8 cellular contexts compared by ENCODE assay signal in the genomic region with DNA sequence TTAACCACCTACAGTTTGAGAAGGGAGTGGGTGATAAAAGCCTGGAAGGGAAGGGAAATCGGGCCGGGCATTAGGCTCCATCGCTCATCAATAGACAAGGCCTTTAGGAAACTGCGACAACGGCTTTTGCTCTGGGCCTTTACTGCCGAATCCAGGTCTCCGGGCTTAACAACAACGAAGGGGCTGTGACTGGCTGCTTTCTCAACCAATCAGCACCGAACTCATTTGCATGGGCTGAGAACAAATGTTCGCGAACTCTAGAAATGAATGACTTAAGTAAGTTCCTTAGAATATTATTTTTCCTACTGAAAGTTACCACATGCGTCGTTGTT. TPM values are rescaled to one million over a fixed set of nuclear protein-coding genes. Genes with fewer than 3 reads are reported as not detected.
DNase-seq lines count a peak whose midpoint lies in the region; ATAC-seq, FAIRE-seq and TF ChIP-seq lines count a peak whose summit lies in the region.

No MANE protein-coding gene starts in this region.

- H3K9me3 Mint-ChIP-seq in activated T-helper 1 cell treated with anti-CD3 and anti-CD28 coated beads, Interleukin-12 subunit alpha, Interleukin-12 subunit beta, Interleukin-2, Interleukin-4 antibody, amounts not matched to agents 30 ng/mL and 10 ng/mL and 1 ng/mL, durations not matched to agents 14 hours and 24 hours and 36 hours = no peaks in the 10 kb centered on the region

- peak overlapping the region; percentile 40 to 77 (median 70) for H3K4me3 ChIP-seq in esophagus squamous epithelium
- H3K4me3 ChIP-seq in muscle layer of colon (ENCODE audit: low read depth in 1 of 2, low read length in 2 of 2) = peak overlapping the region in 1 of 2 donors; percentile 82
- peak overlapping the region; percentile 28 to 91 (median 75) for H3K4me3 ChIP-seq in subcutaneous abdominal adipose tissue (ENCODE audit: low read depth in 1 of 5, low read length in 5 of 5)

- TF ChIP-seq CTCF in D721Med (IDR thresholded peaks at IDR 0.05; ENCODE audit: insufficient read depth, missing control alignments) (no peak), esophagus squamous epithelium (IDR thresholded peaks at IDR 0.05) (no peak)

- H3K27ac Mint-ChIP-seq in activated T-helper 1 cell treated with anti-CD3 and anti-CD28 coated beads, Interleukin-12 subunit alpha, Interleukin-12 subunit beta, Interleukin-2, Interleukin-4 antibody, amounts not matched to agents 30 ng/mL and 10 ng/mL and 1 ng/mL, durations not matched to agents 14 hours and 24 hours and 36 hours = peak overlapping the region; percentile 93

- no peak for TF ChIP-seq POLR2A in esophagus squamous epithelium (IDR thresholded peaks at IDR 0.05)

- no peak for FAIRE-seq in D721Med (lab: Jason Lieb, UNC)

- intact Hi-C loops in activated T-helper 1 cell treated with anti-CD3 and anti-CD28 coated beads, Interleukin-12 subunit alpha, Interleukin-12 subunit beta, Interleukin-2, Interleukin-4 antibody, amounts not matched to agents 30 ng/mL and 10 ng/mL and 1 ng/mL, durations not matched to agents 14 hours and 24 hours and 36 hours (cut with micrococcal nuclease) = loop anchor here (2.0 to 10.0 kb wide), 3 partner anchors 53 to 471 kb away; a partner anchor contains a TSS
- intact Hi-C loops in esophagus squamous epithelium (cut with DNase I) = no loop called here

- H3K4me1 ChIP-seq in esophagus squamous epithelium (peaks cover 25 to 81% (median 38%) of the 10 kb centered on the region in 3 donors), muscle layer of colon (ENCODE audit: insufficient read depth, low read length) (peaks cover 39% of the 10 kb centered on the region), subcutaneous abdominal adipose tissue (ENCODE audit: control insufficient read depth in 5 of 5, insufficient read depth in 5 of 5, low read length in 5 of 5) (peaks cover 11 to 63% (median 48%) of the 10 kb centered on the region in 5 donors)

- H3K4me1 Mint-ChIP-seq in activated T-helper 1 cell treated with anti-CD3 and anti-CD28 coated beads, Interleukin-12 subunit alpha, Interleukin-12 subunit beta, Interleukin-2, Interleukin-4 antibody, amounts not matched to agents 30 ng/mL and 10 ng/mL and 1 ng/mL, durations not matched to agents 14 hours and 24 hours and 36 hours (ENCODE audit: low read depth) = peaks cover 65% of the 10 kb centered on the region

- peaks cover 25% of the 10 kb centered on the region for H3K36me3 Mint-ChIP-seq in activated T-helper 1 cell treated with anti-CD3 and anti-CD28 coated beads, Interleukin-12 subunit alpha, Interleukin-12 subunit beta, Interleukin-2, Interleukin-4 antibody, amounts not matched to agents 30 ng/mL and 10 ng/mL and 1 ng/mL, durations not matched to agents 14 hours and 24 hours and 36 hours (ENCODE audit: low read depth)

- H3K27ac ChIP-seq in esophagus squamous epithelium = peak overlapping the region; percentile 91 to 98 (median 97)
- H3K27ac ChIP-seq in muscle layer of colon (ENCODE audit: low read depth, low read length) = peak overlapping the region; percentile 87
- peak overlapping the region; percentile 94 for H3K27ac ChIP-seq in subcutaneous abdominal adipose tissue (ENCODE audit: low read depth, low read length)

- H3K36me3 ChIP-seq in esophagus squamous epithelium (peaks cover 6 to 50% (median 11%) of the 10 kb centered on the region in 3 donors), muscle layer of colon (ENCODE audit: insufficient read depth, low read length) (peaks cover 38% of the 10 kb centered on the region), subcutaneous abdominal adipose tissue (ENCODE audit: control insufficient read depth in 5 of 5, insufficient read depth in 5 of 5, low read length in 5 of 5) (peaks cover 0 to 40% (median 27%) of the 10 kb centered on the region in 5 donors)

- H3K9me3 ChIP-seq in esophagus squamous epithelium = no peaks in the 10 kb centered on the region
- no peaks in the 10 kb centered on the region for H3K9me3 ChIP-seq in muscle layer of colon (ENCODE audit: low read length)
- H3K9me3 ChIP-seq in subcutaneous abdominal adipose tissue (ENCODE audit: control insufficient read depth in 5 of 5, low read length in 5 of 5) = no peaks in the 10 kb centered on the region

- H3K9ac ChIP-seq in muscle layer of colon (ENCODE audit: low read length) (peak overlapping the region; percentile 91), subcutaneous abdominal adipose tissue (ENCODE audit: low read length in 5 of 5) (peak overlapping the region; percentile 48 to 87 (median 79))

- H3K27me3 Mint-ChIP-seq in activated T-helper 1 cell treated with anti-CD3 and anti-CD28 coated beads, Interleukin-12 subunit alpha, Interleukin-12 subunit beta, Interleukin-2, Interleukin-4 antibody, amounts not matched to agents 30 ng/mL and 10 ng/mL and 1 ng/mL, durations not matched to agents 14 hours and 24 hours and 36 hours (ENCODE audit: insufficient read depth) = no peaks in the 10 kb centered on the region

- peak overlapping the region; percentile 96 for H3K4me3 Mint-ChIP-seq in activated T-helper 1 cell treated with anti-CD3 and anti-CD28 coated beads, Interleukin-12 subunit alpha, Interleukin-12 subunit beta, Interleukin-2, Interleukin-4 antibody, amounts not matched to agents 30 ng/mL and 10 ng/mL and 1 ng/mL, durations not matched to agents 14 hours and 24 hours and 36 hours

- DNase-seq in D721Med (ENCODE audit: insufficient read length, low spot score) (peak; percentile 93), KG1 (lab: John Stamatoyannopoulos, UW) (peak; percentile 89), OCI-M1 (lab: John Stamatoyannopoulos, UW) (peak; percentile 97), esophagus squamous epithelium (lab: John Stamatoyannopoulos, UW) (peak; percentile 49)
- DNase-seq in activated T-helper 1 cell treated with anti-CD3 and anti-CD28 coated beads, Interleukin-12 subunit alpha, Interleukin-12 subunit beta, Interleukin-2, Interleukin-4 antibody, amounts not matched to agents 30 ng/mL and 10 ng/mL and 1 ng/mL, durations not matched to agents 14 hours and 24 hours and 36 hours (ENCODE audit: low spot score) = peak; percentile 75

- ATAC-seq in GM21619 (IDR thresholded peaks at IDR 0.05; ENCODE audit: unreplicated experiment) = peak; percentile 33

- H3K27me3 ChIP-seq in esophagus squamous epithelium = no peaks in the 10 kb centered on the region
- H3K27me3 ChIP-seq in muscle layer of colon (ENCODE audit: control insufficient read depth in 1 of 2, insufficient read depth in 2 of 2, low read length in 2 of 2) = no peaks in the 10 kb centered on the region
- no peaks in the 10 kb centered on the region for H3K27me3 ChIP-seq in subcutaneous abdominal adipose tissue (ENCODE audit: control insufficient read depth in 5 of 5, insufficient read depth in 4 of 5, low read length in 5 of 5)

- 0 to 2% methylated on average over 13 of the region's 13 CpGs for WGBS in esophagus squamous epithelium, 2 donors

RNA-seq across cellular contexts. Expression of a gene that starts 0.3 kb away (rescaled TPM):
- total RNA-seq in activated T-helper 1 cell treated with anti-CD3 and anti-CD28 coated beads, Interleukin-12 subunit alpha, Interleukin-12 subunit beta, Interleukin-2, Interleukin-4 antibody, amounts not matched to agents 30 ng/mL and 10 ng/mL and 1 ng/mL, durations not matched to agents 14 hours and 24 hours and 36 hours = not detected in 2 replicates
- not detected for total RNA-seq in esophagus squamous epithelium

RNA-seq across cellular contexts. Expression of a gene that starts 0.5 kb away (rescaled TPM):
- 190 and 197 TPM in 2 replicates for total RNA-seq in activated T-helper 1 cell treated with anti-CD3 and anti-CD28 coated beads, Interleukin-12 subunit alpha, Interleukin-12 subunit beta, Interleukin-2, Interleukin-4 antibody, amounts not matched to agents 30 ng/mL and 10 ng/mL and 1 ng/mL, durations not matched to agents 14 hours and 24 hours and 36 hours
- 100 to 1,000 TPM; 110 to 377 (median 156) TPM for total RNA-seq in esophagus squamous epithelium

RNA-seq across cellular contexts. Expression of a gene that starts 7.8 kb away (rescaled TPM):
- total RNA-seq in activated T-helper 1 cell treated with anti-CD3 and anti-CD28 coated beads, Interleukin-12 subunit alpha, Interleukin-12 subunit beta, Interleukin-2, Interleukin-4 antibody, amounts not matched to agents 30 ng/mL and 10 ng/mL and 1 ng/mL, durations not matched to agents 14 hours and 24 hours and 36 hours = 332 and 341 TPM in 2 replicates
- 10 to 100 TPM; 11.0 to 29.7 (median 21.5) TPM for total RNA-seq in esophagus squamous epithelium

RNA-seq across cellular contexts. Expression of a gene that starts 15.6 kb away (rescaled TPM):
- 70.8 and 71.2 TPM in 2 replicates for total RNA-seq in activated T-helper 1 cell treated with anti-CD3 and anti-CD28 coated beads, Interleukin-12 subunit alpha, Interleukin-12 subunit beta, Interleukin-2, Interleukin-4 antibody, amounts not matched to agents 30 ng/mL and 10 ng/mL and 1 ng/mL, durations not matched to agents 14 hours and 24 hours and 36 hours
- total RNA-seq in esophagus squamous epithelium = 10 to 100 TPM; 12.2 to 28.8 (median 22.2) TPM

RNA-seq across cellular contexts. Expression of a gene that starts 27.1 kb away (rescaled TPM):
- total RNA-seq in activated T-helper 1 cell treated with anti-CD3 and anti-CD28 coated beads, Interleukin-12 subunit alpha, Interleukin-12 subunit beta, Interleukin-2, Interleukin-4 antibody, amounts not matched to agents 30 ng/mL and 10 ng/mL and 1 ng/mL, durations not matched to agents 14 hours and 24 hours and 36 hours = 456 and 469 TPM in 2 replicates
- total RNA-seq in esophagus squamous epithelium = 100 to 1,000 TPM; 127 to 259 (median 241) TPM

Comparison
In these comparisons a context has a peak if more than half of its experiments do, and no peak if none do; other contexts are left out.
1. RNA of a gene that starts 7.8 kb away (total RNA-seq): 332 to 341 TPM in activated T-helper 1 cell treated with anti-CD3 and anti-CD28 coated beads, Interleukin-12 subunit alpha, Interleukin-12 subunit beta, Interleukin-2, Interleukin-4 antibody, amounts not matched to agents 30 ng/mL and 10 ng/mL and 1 ng/mL, durations not matched to agents 14 hours and 24 hours and 36 hours; 11.0 to 29.7 TPM in esophagus squamous epithelium; every median in the first group is over 10 times any median in the second.
2. Peak in every context shown above with its lines, with median percentiles within 50 percentile points of each other: DNase-seq and H3K27ac ChIP-seq.